8 cellular contexts compared by ENCODE assay signal in genomic region chr19:51108066-51108804, GRCh38. TPM values are rescaled to one million over a fixed set of nuclear protein-coding genes. Genes with fewer than 3 reads are reported as not detected.
DNase-seq lines count a peak whose midpoint lies in the region; ATAC-seq and TF ChIP-seq lines count a peak whose summit lies in the region.

CTU1 (minus strand) TSS chr19:51108409; CDS start chr19:51104569, 3,840 bp downstream.

- WGBS in thyroid gland, 2 donors, result 0 to 1% methylated on average over 27 to 29 of the region's 43 CpGs

- H3K9me3 Mint-ChIP-seq in activated naive CD8-positive, alpha-beta T cell treated with anti-CD3 and anti-CD28 coated beads, Interleukin-2, amount 10 ng/mL, durations not matched to agents 7 days and 5 days, result no peaks in the 10 kb centered on the region
- H3K9me3 Mint-ChIP-seq in osteocyte (ENCODE audit: unreplicated experiment), result no peaks in the 10 kb centered on the region

- peaks cover 10 to 17% of the 10 kb centered on the region in 2 donors for H3K4me1 ChIP-seq in thyroid gland

- TF ChIP-seq POLR2A in thyroid gland (IDR thresholded peaks at IDR 0.05), result peak in 1 of 2 donors; percentile 61

- peaks cover 0 to 6% of the 10 kb centered on the region in 2 donors for H3K36me3 ChIP-seq in thyroid gland

- peak; percentile 89 for ATAC-seq in HG02623 (IDR thresholded peaks at IDR 0.05; ENCODE audit: unreplicated experiment)
- peak; percentile 96 for ATAC-seq in activated naive CD8-positive, alpha-beta T cell treated with anti-CD3 and anti-CD28 coated beads, Interleukin-2, amount 10 ng/mL, durations not matched to agents 7 days and 5 days (ENCODE audit: low read depth)

- H3K27me3 ChIP-seq in thyroid gland, result no peaks in the 10 kb centered on the region

- H3K36me3 Mint-ChIP-seq in activated naive CD8-positive, alpha-beta T cell treated with anti-CD3 and anti-CD28 coated beads, Interleukin-2, amount 10 ng/mL, durations not matched to agents 7 days and 5 days, result no peaks in the 10 kb centered on the region
- peaks cover 2% of the 10 kb centered on the region for H3K36me3 Mint-ChIP-seq in osteocyte (ENCODE audit: unreplicated experiment)

- no peaks in the 10 kb centered on the region for H3K27me3 Mint-ChIP-seq in activated naive CD8-positive, alpha-beta T cell treated with anti-CD3 and anti-CD28 coated beads, Interleukin-2, amount 10 ng/mL, durations not matched to agents 7 days and 5 days
- H3K27me3 Mint-ChIP-seq in osteocyte (ENCODE audit: unreplicated experiment), result no peaks in the 10 kb centered on the region

- no peaks in the 10 kb centered on the region for H3K9me3 ChIP-seq in thyroid gland

- POLR2A ChIA-PET in GM10248 (lab: Yijun Ruan, JAX), result interaction anchor here (0.6 kb wide), 1 partner anchor 379 kb away, joined by 5 read pairs; no protein-coding TSS in a partner anchor
- POLR2A ChIA-PET in activated naive CD8-positive, alpha-beta T cell treated with anti-CD3 and anti-CD28 coated beads, Interleukin-2, amount 10 ng/mL, durations not matched to agents 7 days and 5 days (lab: Charles Lee), result interaction anchor here (0.6 to 1.0 kb wide), 4 partner anchors 9 to 24 kb away, joined by 3 to 4 read pairs (median 4); no protein-coding TSS in a partner anchor

- peak within 1 kb of the TSS; percentile 90 for H3K4me3 Mint-ChIP-seq in activated naive CD8-positive, alpha-beta T cell treated with anti-CD3 and anti-CD28 coated beads, Interleukin-2, amount 10 ng/mL, durations not matched to agents 7 days and 5 days
- H3K4me3 Mint-ChIP-seq in osteocyte (ENCODE audit: unreplicated experiment), result peak within 1 kb of the TSS; percentile 97

- DNase-seq in GM10248 (ENCODE audit: extremely low spot score) (peak; percentile 97), NCI-H1105 (lab: John Stamatoyannopoulos, UW) (peak; percentile 99), SKM-1 treated with dmso at 0.1 percent for 144 hours (lab: John Stamatoyannopoulos, UW; ENCODE audit: unreplicated experiment) (peak; percentile 87), head of caudate nucleus (peak; percentile 96 to 100 (median 99)), osteocyte (ENCODE audit: extremely low spot score, unreplicated experiment) (peak; percentile 99), thyroid gland (peak; percentile 99)
- DNase-seq in activated naive CD8-positive, alpha-beta T cell treated with anti-CD3 and anti-CD28 coated beads, Interleukin-2, amount 10 ng/mL, durations not matched to agents 7 days and 5 days, result peak; percentile 96

- peak within 1 kb of the TSS in 1 of 3 donors; percentile 4 for H3K27ac ChIP-seq in thyroid gland

- H3K27ac Mint-ChIP-seq in activated naive CD8-positive, alpha-beta T cell treated with anti-CD3 and anti-CD28 coated beads, Interleukin-2, amount 10 ng/mL, durations not matched to agents 7 days and 5 days, result peak within 1 kb of the TSS; percentile 88
- peak within 1 kb of the TSS; percentile 93 for H3K27ac Mint-ChIP-seq in osteocyte (ENCODE audit: unreplicated experiment)

- CTCF ChIA-PET in GM10248 (lab: Yijun Ruan, JAX), result interaction anchor here (0.7 kb wide), 1 partner anchor 10 kb away, joined by 3 read pairs; no protein-coding TSS in a partner anchor

- peak within 1 kb of the TSS; percentile 58 to 66 (median 61) for H3K4me3 ChIP-seq in thyroid gland (replicated peaks in 1 of 3)

- peaks cover 20% of the 10 kb centered on the region for H3K4me1 Mint-ChIP-seq in activated naive CD8-positive, alpha-beta T cell treated with anti-CD3 and anti-CD28 coated beads, Interleukin-2, amount 10 ng/mL, durations not matched to agents 7 days and 5 days
- peaks cover 18% of the 10 kb centered on the region for H3K4me1 Mint-ChIP-seq in osteocyte (ENCODE audit: unreplicated experiment)

- TF ChIP-seq CTCF in GM10248 (IDR thresholded peaks at IDR 0.05; ENCODE audit: control extremely low read depth, extremely low read depth, low read depth, missing control alignments) (no peak), osteocyte (IDR thresholded peaks at IDR 0.05) (no peak), thyroid gland (IDR thresholded peaks at IDR 0.05) (peak in 2 of 6 experiments; percentile 37 to 42)

- intact Hi-C loops in head of caudate nucleus (cut with DNase I), result loop anchor here (2.0 kb wide), 1 partner anchor 487 kb away; no protein-coding TSS in a partner anchor
- intact Hi-C loops in thyroid gland (cut with DNase I), result loop anchor here (5.0 kb wide), 2 partner anchors 386 to 489 kb away; partner anchors contain the start of gene CLEC11A

RNA-seq across cellular contexts. Expression of gene CTU1, which starts in this region (rescaled TPM):
- 10 to 100 TPM in 1 of 2 experiments, 1 to 10 TPM in 1; 9.4 to 10.1 TPM for total RNA-seq in activated naive CD8-positive, alpha-beta T cell treated with anti-CD3 and anti-CD28 coated beads, Interleukin-2, amount 10 ng/mL, durations not matched to agents 7 days and 5 days
- total RNA-seq in osteocyte (5.6 and 6.5 TPM in 2 replicates), thyroid gland (10 to 100 TPM in 2 of 4 donors, 1 to 10 TPM in 2; 7.5 to 13.6 (median 9.3) TPM)
